In genomic region chr2:215489288-215489848, GRCh38 we compare ENCODE assay signal across 19 cellular contexts. TPM values are rescaled to one million over a fixed set of nuclear protein-coding genes. Genes with fewer than 3 reads are reported as not detected.
A peak's percentile ranks its signal among the peaks of the same experiment; 100 is the strongest.
DNase-seq lines count a peak whose midpoint lies in the region; ATAC-seq and TF ChIP-seq lines count a peak whose summit lies in the region.
"Had no signal": no experiment of that assay in that cellular context is flagged by ENCODE, and none has a peak within 500 bp of the region (broad histone marks: within the 10 kb centered on the region; RNA-seq: fewer than 3 reads in every experiment).

No MANE protein-coding gene starts in this region.

- H3K9me3 ChIP-seq in liver (ENCODE audit: control insufficient read depth in 4 of 4, low read length in 3 of 4) (no peaks in the 10 kb centered on the region), GM23248 (ENCODE audit: low read depth) (no peaks in the 10 kb centered on the region)
- H3K9me3 ChIP-seq: HAP-1 had no signal

- H3K27me3 ChIP-seq in liver (ENCODE audit: control insufficient read depth in 4 of 4, insufficient read depth in 4 of 4, low read length in 3 of 4) (no peaks in the 10 kb centered on the region), GM23248 (replicated peaks; ENCODE audit: insufficient read depth) (no peaks in the 10 kb centered on the region)
- H3K27me3 ChIP-seq: BLaER1 treated with 17β-estradiol and CSF1 and Interleukin-3, amounts not matched to agents 10 nM and 100 nM had no signal

- no peak overlapping the region for H3K27ac Mint-ChIP-seq in WTC11
- H3K27ac Mint-ChIP-seq: CD8-positive, alpha-beta memory T cell had no signal

- TF ChIP-seq RAD21 in liver (IDR thresholded peaks at IDR 0.05) = peak; percentile 29 to 47

- POLR2A ChIA-PET in GM10248 (lab: Yijun Ruan, JAX) (no interaction called here), WTC11 (lab: Charles Lee) (no interaction called here)

- no peaks in the 10 kb centered on the region for H3K27me3 Mint-ChIP-seq in WTC11 (ENCODE audit: low read depth)

- H3K27ac ChIP-seq in liver (ENCODE audit: low read depth in 1 of 2, low read length in 2 of 2) (no peak overlapping the region), GM23248 (no peak overlapping the region)
- H3K27ac ChIP-seq: BLaER1 treated with 17β-estradiol and CSF1 and Interleukin-3, amounts not matched to agents 10 nM and 100 nM; RWPE1 had no signal

- peak; percentile 11 for TF ChIP-seq CTCF in GM10248 (IDR thresholded peaks at IDR 0.05; ENCODE audit: control extremely low read depth, extremely low read depth, low read depth, missing control alignments)
- no peak for TF ChIP-seq CTCF in WTC11 (IDR thresholded peaks at IDR 0.05)
- TF ChIP-seq CTCF in liver (IDR thresholded peaks at IDR 0.05; ENCODE audit: low read depth, low read length, missing input control) = no peak

- in situ Hi-C loops in GM23248 (cut with MboI) = no loop called here

- H3K4me1 ChIP-seq in liver (ENCODE audit: control insufficient read depth in 4 of 4, insufficient read depth in 4 of 4, low read length in 3 of 4) = no peaks in the 10 kb centered on the region
- H3K4me1 ChIP-seq in GM23248 (ENCODE audit: insufficient read depth) = no peaks in the 10 kb centered on the region
- H3K4me1 ChIP-seq: HAP-1 had no signal

- 80% methylated on average over 3 of the region's 3 CpGs for WGBS in liver
- 81 to 82% methylated on average over 3 of the region's 3 CpGs for WGBS in GM23248 (ENCODE audit: low coverage in 1 of 2, low lambda C conversion rate in 2 of 2, missing lambda C conversion rate in 2 of 2), 2 experiments

- ATAC-seq in WTC11 = peak; percentile 78
- ATAC-seq in GM21390 (IDR thresholded peaks at IDR 0.05; ENCODE audit: unreplicated experiment) = no peak

- H3K36me3 ChIP-seq in liver (ENCODE audit: control insufficient read depth in 4 of 4, insufficient read depth in 3 of 4, low read depth in 1 of 4, low read length in 3 of 4) (no peaks in the 10 kb centered on the region), GM23248 (ENCODE audit: low read depth) (no peaks in the 10 kb centered on the region)
- H3K36me3 ChIP-seq: BLaER1 treated with 17β-estradiol and CSF1 and Interleukin-3, amounts not matched to agents 10 nM and 100 nM; HAP-1 had no signal

- H3K36me3 Mint-ChIP-seq in WTC11 = no peaks in the 10 kb centered on the region
- H3K36me3 Mint-ChIP-seq: CD8-positive, alpha-beta memory T cell had no signal

- H3K4me3 Mint-ChIP-seq in WTC11 = no peak overlapping the region
- H3K4me3 Mint-ChIP-seq: CD8-positive, alpha-beta memory T cell had no signal

- H4K20me1 ChIP-seq in GM23248 (ENCODE audit: insufficient read depth) = no peaks in the 10 kb centered on the region
- H4K20me1 ChIP-seq: BLaER1 treated with 17β-estradiol and CSF1 and Interleukin-3, amounts not matched to agents 10 nM and 100 nM had no signal

- no peak overlapping the region for H3K4me3 ChIP-seq in liver (ENCODE audit: low read depth in 1 of 3, low read length in 3 of 3)
- no peak overlapping the region for H3K4me3 ChIP-seq in GM23248
- H3K4me3 ChIP-seq: BLaER1 treated with 17β-estradiol and CSF1 and Interleukin-3, amounts not matched to agents 10 nM and 100 nM; HAP-1 had no signal

- no peak for DNase-seq in GM10248 (ENCODE audit: extremely low spot score)
- DNase-seq in MV-4-11 (lab: John Stamatoyannopoulos, UW) = peak; percentile 19
- DNase-seq in WTC11 (ENCODE audit: low spot score) = no peak
- DNase-seq in T1000 (lab: John Stamatoyannopoulos, UW) = no peak
- no peak for DNase-seq in GM23248
- DNase-seq: CD8-positive, alpha-beta memory T cell; DMS79; KG1; NCI-H1105; NCI-H1694; NCI-H2081 treated with DMSO at 0.1 percent for 48 hours; NCI-H510A; NCI-H748 treated with DMSO at 0.1 percent for 48 hours; NK-92 treated with Interleukin-12 subunit alpha and Interleukin-12 subunit beta, amount 100 ng/mL, for 24 hours had no signal

- no peaks in the 10 kb centered on the region for H3K79me2 ChIP-seq in GM23248 (ENCODE audit: insufficient read depth)

- no peaks in the 10 kb centered on the region for H3K9me2 ChIP-seq in GM23248 (ENCODE audit: insufficient read depth)

- peaks cover 5% of the 10 kb centered on the region for H3K4me1 Mint-ChIP-seq in WTC11
- H3K4me1 Mint-ChIP-seq: CD8-positive, alpha-beta memory T cell had no signal

- H3K4me2 ChIP-seq in GM23248 (ENCODE audit: unreplicated experiment) = no peak overlapping the region
- H3K4me2 ChIP-seq: BLaER1 treated with 17β-estradiol and CSF1 and Interleukin-3, amounts not matched to agents 10 nM and 100 nM had no signal

- peaks cover 14% of the 10 kb centered on the region; the same call in 1 of the 2 replicates for H3F3A ChIP-seq in GM23248 (ENCODE audit: insufficient read depth)

- no peak overlapping the region for H2AFZ ChIP-seq in GM23248

- H3K9me3 Mint-ChIP-seq in WTC11 = peaks cover 6% of the 10 kb centered on the region
- H3K9me3 Mint-ChIP-seq: CD8-positive, alpha-beta memory T cell had no signal

- H3K9ac ChIP-seq in liver (ENCODE audit: low read depth in 1 of 2, low read length in 2 of 2) (no peak overlapping the region), GM23248 (no peak overlapping the region)
- H3K9ac ChIP-seq: BLaER1 treated with 17β-estradiol and CSF1 and Interleukin-3, amounts not matched to agents 10 nM and 100 nM had no signal

- CTCF ChIA-PET in GM10248 (lab: Yijun Ruan, JAX) = no interaction called here
- CTCF ChIA-PET in WTC11 (lab: Charles Lee) = no interaction called here

TF ChIP-seq in WTC11, 78 proteins besides CTCF, POLR2A, EP300 and RAD21 (continues in another document):
- TF ChIP-seq ZNF121 (CRISPR knock-in tag; IDR thresholded peaks at IDR 0.05) (no peak), GABPB1 (CRISPR knock-in tag; IDR thresholded peaks at IDR 0.05) (no peak), IRF2 (CRISPR knock-in tag; IDR thresholded peaks at IDR 0.05; ENCODE audit: borderline replicate concordance, low read depth) (no peak), ETV6 (CRISPR knock-in tag; IDR thresholded peaks at IDR 0.05) (no peak), CREB1 (CRISPR knock-in tag; IDR thresholded peaks at IDR 0.05) (no peak), SMAD3 (CRISPR knock-in tag; IDR thresholded peaks at IDR 0.05; ENCODE audit: borderline replicate concordance) (no peak), TEAD1 (CRISPR knock-in tag; IDR thresholded peaks at IDR 0.05) (no peak)
- TF ChIP-seq, protein P1, sequence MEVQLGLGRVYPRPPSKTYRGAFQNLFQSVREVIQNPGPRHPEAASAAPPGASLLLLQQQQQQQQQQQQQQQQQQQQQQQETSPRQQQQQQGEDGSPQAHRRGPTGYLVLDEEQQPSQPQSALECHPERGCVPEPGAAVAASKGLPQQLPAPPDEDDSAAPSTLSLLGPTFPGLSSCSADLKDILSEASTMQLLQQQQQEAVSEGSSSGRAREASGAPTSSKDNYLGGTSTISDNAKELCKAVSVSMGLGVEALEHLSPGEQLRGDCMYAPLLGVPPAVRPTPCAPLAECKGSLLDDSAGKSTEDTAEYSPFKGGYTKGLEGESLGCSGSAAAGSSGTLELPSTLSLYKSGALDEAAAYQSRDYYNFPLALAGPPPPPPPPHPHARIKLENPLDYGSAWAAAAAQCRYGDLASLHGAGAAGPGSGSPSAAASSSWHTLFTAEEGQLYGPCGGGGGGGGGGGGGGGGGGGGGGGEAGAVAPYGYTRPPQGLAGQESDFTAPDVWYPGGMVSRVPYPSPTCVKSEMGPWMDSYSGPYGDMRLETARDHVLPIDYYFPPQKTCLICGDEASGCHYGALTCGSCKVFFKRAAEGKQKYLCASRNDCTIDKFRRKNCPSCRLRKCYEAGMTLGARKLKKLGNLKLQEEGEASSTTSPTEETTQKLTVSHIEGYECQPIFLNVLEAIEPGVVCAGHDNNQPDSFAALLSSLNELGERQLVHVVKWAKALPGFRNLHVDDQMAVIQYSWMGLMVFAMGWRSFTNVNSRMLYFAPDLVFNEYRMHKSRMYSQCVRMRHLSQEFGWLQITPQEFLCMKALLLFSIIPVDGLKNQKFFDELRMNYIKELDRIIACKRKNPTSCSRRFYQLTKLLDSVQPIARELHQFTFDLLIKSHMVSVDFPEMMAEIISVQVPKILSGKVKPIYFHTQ (CRISPR knock-in tag; IDR thresholded peaks at IDR 0.05) = no peak

TF ChIP-seq in liver, 16 proteins besides CTCF, POLR2A, EP300 and RAD21:
- TF ChIP-seq, protein P2, sequence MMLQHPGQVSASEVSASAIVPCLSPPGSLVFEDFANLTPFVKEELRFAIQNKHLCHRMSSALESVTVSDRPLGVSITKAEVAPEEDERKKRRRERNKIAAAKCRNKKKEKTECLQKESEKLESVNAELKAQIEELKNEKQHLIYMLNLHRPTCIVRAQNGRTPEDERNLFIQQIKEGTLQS (IDR thresholded peaks at IDR 0.05) = no peak
- TF ChIP-seq TAF1 (conservative IDR thresholded peaks at IDR 0.05) (no peak), NR2F2 (IDR thresholded peaks at IDR 0.05) (no peak), HNF4G (IDR thresholded peaks at IDR 0.05) (no peak), EGR1 (IDR thresholded peaks at IDR 0.05; ENCODE audit: low read depth in 2 of 2) (no peak), GABPA (IDR thresholded peaks at IDR 0.05 in 1 of 2, conservative IDR thresholded peaks at IDR 0.05 in 1 of 2) (no peak), HNF4A (conservative IDR thresholded peaks at IDR 0.05) (no peak), SP1 (IDR thresholded peaks at IDR 0.05) (no peak), RXRA (IDR thresholded peaks at IDR 0.05) (no peak)

RNA-seq across cellular contexts. Expression of gene FN1, which starts 53.5 kb away (rescaled TPM):
- total RNA-seq in WTC11 (2021) (102 to 115 TPM (median 111 TPM) in 3 replicates), liver (1,000 to 10,000 TPM in 1 of 2 donors, 100 to 1,000 TPM in 1; 859 to 1,402 TPM)
- polyA plus RNA-seq in liver (100 to 1,000 TPM; 545 to 815 TPM), GM23248 (2016; fragmentation: Nextera tagmentation; extraction: Ambion mirVana) (19,771 and 20,647 TPM in 2 replicates)
- 33,406 and 36,331 TPM in 2 replicates for total RNA-seq in GM23248 (2014; rRNA removed; shearing (Covaris generic))

Comparison
In these comparisons a context has a peak if more than half of its experiments do, and no peak if none do; other contexts are left out.
1. RNA of gene FN1, which starts 53.5 kb away (total RNA-seq): 33,406 to 36,331 TPM in GM23248; 859 to 1,402 TPM in liver and 102 to 115 TPM in WTC11; every median in the first group is over 10 times any median in the second.